Comparison of ENCODE assay signal across 11 cellular contexts in genomic region chr21:37993071-37993470, GRCh38.
"Had no signal": no experiment of that assay in that cellular context is flagged by ENCODE, and none has a peak within 500 bp of the region (broad histone marks: within the 10 kb centered on the region; RNA-seq: fewer than 3 reads in every experiment).

No MANE protein-coding gene starts in this region.

- ATAC-seq: GM23338, HCT116 had no signal

- H3K9ac ChIP-seq: GM23248 had no signal

- H3K9me3 ChIP-seq: HAP-1 had no signal

- H2AFZ ChIP-seq: GM23248, GM23338 had no signal

- H3K36me3 ChIP-seq: HAP-1 had no signal

- FAIRE-seq: H1, H54 had no signal

- DNase-seq: GM23248, GOT3, H7, H9, HCEC 1CT, HFFc6 had no signal

- H3K4me2 ChIP-seq: GM23338 had no signal

- H3K4me3 ChIP-seq: GM23248, GM23338, HAP-1 had no signal

- H3K4me1 ChIP-seq: HAP-1 had no signal

- H3K27ac ChIP-seq: GM23248 had no signal
